Comparison of ENCODE assay signal across 13 cellular contexts in the genomic region with DNA sequence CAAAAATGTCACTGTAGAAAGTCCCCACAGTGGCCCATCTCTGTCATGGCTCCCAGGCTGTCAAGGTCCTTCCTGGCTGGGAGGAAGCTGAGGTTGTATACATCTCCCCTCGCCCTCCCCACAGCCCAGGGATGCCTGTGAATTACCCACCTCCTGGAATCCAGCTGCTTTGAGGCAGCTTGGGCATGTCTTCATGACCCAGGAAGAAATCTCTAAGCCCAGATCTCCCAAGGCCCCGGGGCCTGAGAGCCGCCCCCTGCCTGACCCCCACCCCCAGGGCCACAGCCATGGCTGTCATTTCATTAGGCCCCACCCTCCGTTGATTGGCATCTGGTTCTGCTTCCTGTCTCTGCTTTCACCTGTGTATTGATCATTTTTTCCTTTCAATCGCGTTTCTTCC.
DNase-seq lines count a peak whose midpoint lies in the region; ATAC-seq lines count a peak whose summit lies in the region.
"Had no signal": no experiment of that assay in that cellular context is flagged by ENCODE, and none has a peak within 500 bp of the region (broad histone marks: within the 10 kb centered on the region; RNA-seq: fewer than 3 reads in every experiment).

No MANE protein-coding gene starts in this region.

- no peaks in the 10 kb centered on the region for H3K9me3 Mint-ChIP-seq in activated T-cell treated with anti-CD3 and anti-CD28 coated beads, Interleukin-2, amount 50 U/mL, for 24 hours
- H3K9me3 Mint-ChIP-seq in activated T-cell treated with anti-CD3 and anti-CD28 coated beads, Interleukin-2, amount 50 U/mL, for 72 hours, result no peaks in the 10 kb centered on the region
- no peaks in the 10 kb centered on the region for H3K9me3 Mint-ChIP-seq in stimulated activated naive B cell treated with anti-CD40 and anti-IgM and Interleukin-4, amounts not matched to agents 10 μg/mL and 1 μg/mL and 100 μg/mL, for 72 hours
- H3K9me3 Mint-ChIP-seq: endodermal cell had no signal

- no peak for DNase-seq in activated T-cell treated with anti-CD3 and anti-CD28 coated beads, Interleukin-2, amount 50 U/mL, for 24 hours
- DNase-seq in activated T-cell treated with anti-CD3 and anti-CD28 coated beads for 4 hours, result no peak
- peak; percentile 4 to 6 for DNase-seq in activated T-cell treated with anti-CD3 and anti-CD28 coated beads, Interleukin-2, amount 50 U/mL, for 72 hours
- DNase-seq in stimulated activated naive B cell treated with anti-CD40 and anti-IgM and Interleukin-4, amounts not matched to agents 10 μg/mL and 1 μg/mL and 100 μg/mL, for 72 hours, result no peak
- DNase-seq in stimulated activated CD4-positive, alpha-beta T cell treated with anti-CD3 and anti-CD28 coated beads, Interleukin-2, amount 100 ng/mL, for 48 hours, result no peak
- DNase-seq in SIG-M5 (lab: John Stamatoyannopoulos, UW), result no peak
- no peak for DNase-seq in NCI-H345 (lab: John Stamatoyannopoulos, UW)
- DNase-seq: activated CD4-positive, CD25-positive, alpha-beta regulatory T cell; head of caudate nucleus; lower lobe of right lung; NCI-H226 had no signal

- peaks cover 35% of the 10 kb centered on the region for H3K36me3 Mint-ChIP-seq in activated T-cell treated with anti-CD3 and anti-CD28 coated beads, Interleukin-2, amount 50 U/mL, for 24 hours (ENCODE audit: low read depth)
- no peaks in the 10 kb centered on the region for H3K36me3 Mint-ChIP-seq in activated T-cell treated with anti-CD3 and anti-CD28 coated beads, Interleukin-2, amount 50 U/mL, for 72 hours (ENCODE audit: insufficient read depth in 2 of 2)
- H3K36me3 Mint-ChIP-seq in stimulated activated naive B cell treated with anti-CD40 and anti-IgM and Interleukin-4, amounts not matched to agents 10 μg/mL and 1 μg/mL and 100 μg/mL, for 72 hours, result peaks cover 30 to 38% of the 10 kb centered on the region in 2 donors

- no peak overlapping the region for H3K4me3 Mint-ChIP-seq in activated T-cell treated with anti-CD3 and anti-CD28 coated beads, Interleukin-2, amount 50 U/mL, for 24 hours
- H3K4me3 Mint-ChIP-seq in activated T-cell treated with anti-CD3 and anti-CD28 coated beads, Interleukin-2, amount 50 U/mL, for 72 hours, result peak overlapping the region; percentile 6 to 15
- H3K4me3 Mint-ChIP-seq in stimulated activated naive B cell treated with anti-CD40 and anti-IgM and Interleukin-4, amounts not matched to agents 10 μg/mL and 1 μg/mL and 100 μg/mL, for 72 hours, result peak overlapping the region; percentile 5 to 66
- H3K4me3 Mint-ChIP-seq: endodermal cell had no signal

- H3K4me1 Mint-ChIP-seq in activated T-cell treated with anti-CD3 and anti-CD28 coated beads, Interleukin-2, amount 50 U/mL, for 24 hours (ENCODE audit: low read depth), result peaks cover 41% of the 10 kb centered on the region
- peaks cover 27% of the 10 kb centered on the region for H3K4me1 Mint-ChIP-seq in activated T-cell treated with anti-CD3 and anti-CD28 coated beads, Interleukin-2, amount 50 U/mL, for 72 hours (ENCODE audit: low read depth)
- H3K4me1 Mint-ChIP-seq in stimulated activated naive B cell treated with anti-CD40 and anti-IgM and Interleukin-4, amounts not matched to agents 10 μg/mL and 1 μg/mL and 100 μg/mL, for 72 hours, result peaks cover 47 to 65% of the 10 kb centered on the region in 2 donors

- no peaks in the 10 kb centered on the region for H3K27me3 Mint-ChIP-seq in activated T-cell treated with anti-CD3 and anti-CD28 coated beads, Interleukin-2, amount 50 U/mL, for 24 hours
- no peaks in the 10 kb centered on the region for H3K27me3 Mint-ChIP-seq in activated T-cell treated with anti-CD3 and anti-CD28 coated beads, Interleukin-2, amount 50 U/mL, for 72 hours (ENCODE audit: low read depth)
- H3K27me3 Mint-ChIP-seq in stimulated activated naive B cell treated with anti-CD40 and anti-IgM and Interleukin-4, amounts not matched to agents 10 μg/mL and 1 μg/mL and 100 μg/mL, for 72 hours, result no peaks in the 10 kb centered on the region

- ATAC-seq in HG02623 (IDR thresholded peaks at IDR 0.05; ENCODE audit: unreplicated experiment), result peak; percentile 18
- peak; percentile 51 to 53 for ATAC-seq in activated T-cell treated with anti-CD3 and anti-CD28 coated beads, Interleukin-2, amount 50 U/mL, for 72 hours (replicated peaks in 1 of 2)
- ATAC-seq in stimulated activated naive B cell treated with anti-CD40 and anti-IgM and Interleukin-4, amounts not matched to agents 10 μg/mL and 1 μg/mL and 100 μg/mL, for 72 hours (replicated peaks), result peak; percentile 42 to 47

- peak overlapping the region; percentile 88 for H3K27ac Mint-ChIP-seq in activated T-cell treated with anti-CD3 and anti-CD28 coated beads, Interleukin-2, amount 50 U/mL, for 24 hours
- peak overlapping the region; percentile 6 for H3K27ac Mint-ChIP-seq in activated T-cell treated with anti-CD3 and anti-CD28 coated beads, Interleukin-2, amount 50 U/mL, for 72 hours
- H3K27ac Mint-ChIP-seq in stimulated activated naive B cell treated with anti-CD40 and anti-IgM and Interleukin-4, amounts not matched to agents 10 μg/mL and 1 μg/mL and 100 μg/mL, for 72 hours, result peak overlapping the region; percentile 31
- H3K27ac Mint-ChIP-seq: endodermal cell had no signal

Comparison
In these comparisons a context has a peak if more than half of its experiments do, and no peak if none do; other contexts are left out.
1. DNase-seq: peak in activated T-cell treated with anti-CD3 and anti-CD28 coated beads, Interleukin-2, amount 50 U/mL, for 72 hours (2 of 2); none in activated T-cell treated with anti-CD3 and anti-CD28 coated beads, Interleukin-2, amount 50 U/mL, for 24 hours (single experiment), activated T-cell treated with anti-CD3 and anti-CD28 coated beads for 4 hours (single experiment), stimulated activated naive B cell treated with anti-CD40 and anti-IgM and Interleukin-4, amounts not matched to agents 10 μg/mL and 1 μg/mL and 100 μg/mL, for 72 hours (single experiment), stimulated activated CD4-positive, alpha-beta T cell treated with anti-CD3 and anti-CD28 coated beads, Interleukin-2, amount 100 ng/mL, for 48 hours (0 of 2), SIG-M5 (single experiment) and NCI-H345 (single experiment).
2. H3K27ac Mint-ChIP-seq: peak in every context shown above with its lines; median percentile 88 in activated T-cell treated with anti-CD3 and anti-CD28 coated beads, Interleukin-2, amount 50 U/mL, for 24 hours; 31 in stimulated activated naive B cell treated with anti-CD40 and anti-IgM and Interleukin-4, amounts not matched to agents 10 μg/mL and 1 μg/mL and 100 μg/mL, for 72 hours; 6 in activated T-cell treated with anti-CD3 and anti-CD28 coated beads, Interleukin-2, amount 50 U/mL, for 72 hours.
3. Peak in every context shown above with its lines, with median percentiles within 50 percentile points of each other: ATAC-seq.